8 cellular contexts compared by ENCODE assay signal in genomic region chr1:235159930-235160329, GRCh38. TPM values are rescaled to one million over a fixed set of nuclear protein-coding genes. Genes with fewer than 3 reads are reported as not detected.
A peak's percentile ranks its signal among the peaks of the same experiment; 100 is the strongest.
DNase-seq lines count a peak whose midpoint lies in the region; ATAC-seq, FAIRE-seq and TF ChIP-seq lines count a peak whose summit lies in the region.
"Not testable (repeated sequence)": the region's sequence is repeated elsewhere in the genome, so short reads cannot be mapped to it uniquely, and the experiment has no call there.

No MANE protein-coding gene starts in this region.

- ATAC-seq in right lobe of liver = not testable (repeated sequence)

- H3K9ac ChIP-seq in astrocyte (ENCODE audit: low read length) = peak overlapping the region; percentile 91
- H3K9ac ChIP-seq in parathyroid adenoma = not testable (repeated sequence)

- TF ChIP-seq CTCF in VCaP (conservative IDR thresholded peaks at IDR 0.05); astrocyte (IDR thresholded peaks at IDR 0.05; ENCODE audit: insufficient read depth, low read depth, low read length); right lobe of liver (IDR thresholded peaks at IDR 0.05); parathyroid adenoma (IDR thresholded peaks at IDR 0.05); vagina (IDR thresholded peaks at IDR 0.05): not testable (repeated sequence)

- H3K79me2 ChIP-seq in astrocyte (ENCODE audit: insufficient read depth, low read length) = peaks cover 48% of the 10 kb centered on the region
- not testable (repeated sequence) for H3K79me2 ChIP-seq in parathyroid adenoma

- H3K36me3 ChIP-seq in MG63 (peaks cover 50% of the 10 kb centered on the region), astrocyte (ENCODE audit: insufficient read depth, low read length) (peaks cover 20% of the 10 kb centered on the region), right lobe of liver (peaks cover 0 to 29% (median 0%) of the 10 kb centered on the region in 4 donors)
- not testable (repeated sequence) for H3K36me3 ChIP-seq in parathyroid adenoma (ENCODE audit: control insufficient read depth, insufficient read depth, low read length); vagina

- H3K27me3 Mint-ChIP-seq in astrocyte (ENCODE audit: low read depth, unreplicated experiment) = not testable (repeated sequence)

- not testable (repeated sequence) for H3K9me3 Mint-ChIP-seq in astrocyte (ENCODE audit: unreplicated experiment)

- H3K4me2 ChIP-seq in astrocyte (ENCODE audit: low read length) = peak overlapping the region; percentile 88
- H3K4me2 ChIP-seq in parathyroid adenoma (ENCODE audit: low read length) = peak overlapping the region; percentile 72

- not testable (repeated sequence) for H3K36me3 Mint-ChIP-seq in astrocyte (ENCODE audit: low read depth, unreplicated experiment)

- not testable (repeated sequence) for H3K4me1 Mint-ChIP-seq in astrocyte (ENCODE audit: low read depth, unreplicated experiment)

- H3K9me3 ChIP-seq in MG63; astrocyte (ENCODE audit: insufficient read depth, low read depth, low read length); right lobe of liver; parathyroid adenoma (ENCODE audit: control insufficient read depth, low read length); vagina: not testable (repeated sequence)

- H3K4me3 ChIP-seq in MG63 = peak overlapping the region; percentile 87
- peak overlapping the region; percentile 91 for H3K4me3 ChIP-seq in astrocyte (ENCODE audit: insufficient read depth, low read depth, low read length)
- H3K4me3 ChIP-seq in right lobe of liver = peak overlapping the region in 2 of 3 donors; percentile 79 to 88
- H3K4me3 ChIP-seq in parathyroid adenoma (ENCODE audit: low read depth, low read length) = peak overlapping the region; percentile 90
- H3K4me3 ChIP-seq in vagina = peak overlapping the region; percentile 73 to 87

- peaks cover 17% of the 10 kb centered on the region for H4K20me1 ChIP-seq in astrocyte (ENCODE audit: insufficient read depth, low read length)

- TF ChIP-seq POLR2A in right lobe of liver (IDR thresholded peaks at IDR 0.05); vagina (IDR thresholded peaks at IDR 0.05): not testable (repeated sequence)

- DNase-seq in Daoy (ENCODE audit: low read depth) = peak; percentile 11
- not testable (repeated sequence) for DNase-seq in MG63; astrocyte (ENCODE audit: low read depth); epithelial cell of prostate (ENCODE audit: low read depth, low spot score); right lobe of liver; vagina (ENCODE audit: extremely low spot score in 2 of 2)

- not testable (repeated sequence) for H2AFZ ChIP-seq in astrocyte (ENCODE audit: low read depth, low read length); parathyroid adenoma

- peak overlapping the region; percentile 83; the same call in 1 of the 2 replicates for H3K27ac ChIP-seq in VCaP
- peak overlapping the region; percentile 85 for H3K27ac ChIP-seq in astrocyte (ENCODE audit: low read depth, low read length)
- H3K27ac ChIP-seq in epithelial cell of prostate = peak overlapping the region; percentile 82
- not testable (repeated sequence) for H3K27ac ChIP-seq in right lobe of liver, parathyroid adenoma, vagina

- WGBS in right lobe of liver (ENCODE audit: insufficient coverage, low coverage, low lambda C conversion rate, missing lambda C conversion rate) = 94% methylated on average over 9 of the region's 9 CpGs

- not testable (repeated sequence) for FAIRE-seq in astrocyte (lab: Jason Lieb, UNC)

- not testable (repeated sequence) for H3K27me3 ChIP-seq in MG63; astrocyte (ENCODE audit: insufficient read depth, low read length); right lobe of liver; parathyroid adenoma (ENCODE audit: control insufficient read depth, insufficient read depth, low read length); vagina

- intact Hi-C loops in right lobe of liver (cut with DNase I); vagina (cut with DNase I): not testable (repeated sequence)

- H3K27ac Mint-ChIP-seq in astrocyte (ENCODE audit: unreplicated experiment) = peak overlapping the region; percentile 96

- H3K4me1 ChIP-seq in astrocyte (ENCODE audit: insufficient read depth, low read length); parathyroid adenoma: not testable (repeated sequence)
- H3K4me1 ChIP-seq in right lobe of liver (peaks cover 0 to 13% (median 6%) of the 10 kb centered on the region in 4 donors), vagina (peaks cover 48% of the 10 kb centered on the region)

- H3K4me3 Mint-ChIP-seq in astrocyte (ENCODE audit: unreplicated experiment) = peak overlapping the region; percentile 97

RNA-seq across cellular contexts. Expression of gene RBM34, which starts 1.1 kb away (rescaled TPM):
- 143 and 261 TPM in 2 replicates for total RNA-seq in Daoy (2014; rRNA removed; shearing (Covaris generic))
- total RNA-seq in MG63 (2014; rRNA removed; shearing (Covaris generic); ENCODE audit: low replicate concordance) = 57.5 and 72.0 TPM in 2 replicates
- 102 and 129 TPM in 2 replicates for total RNA-seq in astrocyte
- 10 to 100 TPM; 16.6 to 37.7 (median 24.7) TPM for total RNA-seq in right lobe of liver
- total RNA-seq in vagina = 44.7 TPM

RNA-seq across cellular contexts. Expression of gene TOMM20, which starts 31.3 kb away (rescaled TPM):
- 73.2 and 86.1 TPM in 2 replicates for total RNA-seq in Daoy (2014; rRNA removed; shearing (Covaris generic))
- total RNA-seq in MG63 (2014; rRNA removed; shearing (Covaris generic); ENCODE audit: low replicate concordance) = 132 and 183 TPM in 2 replicates
- total RNA-seq in astrocyte (136 and 143 TPM in 2 replicates), right lobe of liver (10 to 100 TPM; 33.0 to 59.2 (median 42.7) TPM), vagina (71.9 TPM)
